ENCODE assay signal across 8 cellular contexts in the genomic region with DNA sequence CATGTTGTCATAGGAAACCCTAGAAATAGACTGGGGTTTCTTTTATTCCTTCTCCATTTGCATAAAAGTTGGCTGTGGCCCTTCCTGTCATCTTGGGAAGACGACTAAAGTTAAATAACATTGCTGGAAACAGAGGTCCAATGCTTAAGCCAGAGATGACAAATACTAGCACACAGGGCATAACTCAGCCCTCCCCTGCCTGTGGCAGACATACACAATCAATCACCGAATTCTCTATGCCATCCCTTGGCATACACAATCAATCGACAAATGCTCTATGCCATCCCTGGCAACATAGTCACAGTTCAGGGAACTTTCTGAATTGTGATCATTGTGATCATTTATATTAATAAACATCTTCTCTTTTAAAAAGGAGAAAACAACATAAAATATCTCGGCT.
"Had no signal": no experiment of that assay in that cellular context is flagged by ENCODE, and none has a peak within 500 bp of the region (broad histone marks: within the 10 kb centered on the region; RNA-seq: fewer than 3 reads in every experiment).

No MANE protein-coding gene starts in this region.

- H3K27ac ChIP-seq: HL-60, KMS-11 had no signal

- H3K4me3 Mint-ChIP-seq: IgD-negative memory B cell had no signal

- ATAC-seq: HepG2 had no signal

- H3K4me1 Mint-ChIP-seq: IgD-negative memory B cell had no signal

- H3K4me2 ChIP-seq: KMS-11 had no signal

- DNase-seq: Karpas-422, KBM-7, KG1 had no signal

- H3K27ac Mint-ChIP-seq: IgD-negative memory B cell had no signal

- FAIRE-seq: HepG2, HTR-8/SVneo had no signal

- H3K9ac ChIP-seq: KMS-11 had no signal
